In genomic region chr11:11403763-11404725, GRCh38 we compare ENCODE assay signal across 12 cellular contexts.
DNase-seq lines count a peak whose midpoint lies in the region; TF ChIP-seq lines count a peak whose summit lies in the region.
"Had no signal": no experiment of that assay in that cellular context is flagged by ENCODE, and none has a peak within 500 bp of the region (broad histone marks: within the 10 kb centered on the region; RNA-seq: fewer than 3 reads in every experiment).

No MANE protein-coding gene starts in this region.

- TF ChIP-seq CTCF in tibial artery (IDR thresholded peaks at IDR 0.05): no peak

- H3K27ac Mint-ChIP-seq in activated T-cell treated with anti-CD3 and anti-CD28 coated beads, Interleukin-2, amount 50 U/mL, for 24 hours: no peak overlapping the region
- H3K27ac Mint-ChIP-seq: activated naive CD8-positive, alpha-beta T cell treated with anti-CD3 and anti-CD28 coated beads for 36 hours; CD8-positive, alpha-beta T cell; endodermal cell had no signal

- H3K27me3 ChIP-seq in NT2/D1 (ENCODE audit: insufficient read depth, insufficient read length): no peaks in the 10 kb centered on the region
- no peaks in the 10 kb centered on the region for H3K27me3 ChIP-seq in tibial artery

- H3K27ac ChIP-seq in tibial artery: peak overlapping the region; percentile 82 to 83

- no peak overlapping the region for H3K9ac ChIP-seq in NT2/D1 (ENCODE audit: insufficient read length, low read depth)

- peaks cover 18% of the 10 kb centered on the region for H3K27me3 Mint-ChIP-seq in activated T-cell treated with anti-CD3 and anti-CD28 coated beads, Interleukin-2, amount 50 U/mL, for 24 hours

- DNase-seq in NT2/D1 (ENCODE audit: low read depth, low spot score) (peak; percentile 56), dedifferentiated amniotic fluid mesenchymal stem cell (ENCODE audit: extremely low spot score) (peak; percentile 63), iris pigment epithelial cell (ENCODE audit: low read depth) (peak; percentile 32), tibial artery (peak in 1 of 2 donors; percentile 55), SHP77 treated with DMSO at 0.1 percent for 48 hours (lab: John Stamatoyannopoulos, UW) (no peak)
- DNase-seq in activated T-cell treated with anti-CD3 and anti-CD28 coated beads, Interleukin-2, amount 50 U/mL, for 24 hours: no peak
- no peak for DNase-seq in effector CD4-positive, alpha-beta T cell
- DNase-seq: activated naive CD8-positive, alpha-beta T cell treated with anti-CD3 and anti-CD28 coated beads for 36 hours; CD8-positive, alpha-beta T cell; endodermal cell; NCI-H524 treated with DMSO at 0.1 percent for 48 hours; T-helper 9 cell had no signal

- H3K9me3 Mint-ChIP-seq in activated T-cell treated with anti-CD3 and anti-CD28 coated beads, Interleukin-2, amount 50 U/mL, for 24 hours: no peaks in the 10 kb centered on the region
- H3K9me3 Mint-ChIP-seq: activated naive CD8-positive, alpha-beta T cell treated with anti-CD3 and anti-CD28 coated beads for 36 hours; CD8-positive, alpha-beta T cell; endodermal cell had no signal

- no peak overlapping the region for H3K4me3 Mint-ChIP-seq in activated T-cell treated with anti-CD3 and anti-CD28 coated beads, Interleukin-2, amount 50 U/mL, for 24 hours
- H3K4me3 Mint-ChIP-seq: activated naive CD8-positive, alpha-beta T cell treated with anti-CD3 and anti-CD28 coated beads for 36 hours; CD8-positive, alpha-beta T cell; endodermal cell had no signal

- no peak overlapping the region for H3K4me3 ChIP-seq in NT2/D1 (ENCODE audit: insufficient read length, low read depth)
- H3K4me3 ChIP-seq in tibial artery: peak overlapping the region; percentile 6 to 18

- no peaks in the 10 kb centered on the region for H3K36me3 ChIP-seq in NT2/D1 (ENCODE audit: insufficient read depth, insufficient read length, low read length)
- H3K36me3 ChIP-seq in tibial artery: no peaks in the 10 kb centered on the region

- no peaks in the 10 kb centered on the region for H3K36me3 Mint-ChIP-seq in activated T-cell treated with anti-CD3 and anti-CD28 coated beads, Interleukin-2, amount 50 U/mL, for 24 hours (ENCODE audit: low read depth)
- H3K36me3 Mint-ChIP-seq: activated naive CD8-positive, alpha-beta T cell treated with anti-CD3 and anti-CD28 coated beads for 36 hours; CD8-positive, alpha-beta T cell had no signal

- H3K9me3 ChIP-seq in NT2/D1 (ENCODE audit: insufficient read depth, low read length): no peaks in the 10 kb centered on the region
- H3K9me3 ChIP-seq in tibial artery: no peaks in the 10 kb centered on the region

- no peaks in the 10 kb centered on the region for H3K4me1 Mint-ChIP-seq in activated T-cell treated with anti-CD3 and anti-CD28 coated beads, Interleukin-2, amount 50 U/mL, for 24 hours (ENCODE audit: low read depth)
- H3K4me1 Mint-ChIP-seq: activated naive CD8-positive, alpha-beta T cell treated with anti-CD3 and anti-CD28 coated beads for 36 hours had no signal

- H3K4me1 ChIP-seq in NT2/D1 (ENCODE audit: insufficient read depth, insufficient read length) (peaks cover 12% of the 10 kb centered on the region), tibial artery (peaks cover 0 to 78% (median 41%) of the 10 kb centered on the region in 4 donors)

- intact Hi-C loops in tibial artery (cut with DNase I; ENCODE audit: low total_unique reads): loop anchor here (10.0 kb wide), 1 partner anchor 239 kb away; no protein-coding TSS in a partner anchor

Comparison
In these comparisons a context has a peak if more than half of its experiments do, and no peak if none do; other contexts are left out.
1. DNase-seq: peak in NT2/D1 (single experiment), dedifferentiated amniotic fluid mesenchymal stem cell (single experiment) and iris pigment epithelial cell (single experiment); none in activated T-cell treated with anti-CD3 and anti-CD28 coated beads, Interleukin-2, amount 50 U/mL, for 24 hours (single experiment), effector CD4-positive, alpha-beta T cell (single experiment) and SHP77 treated with DMSO at 0.1 percent for 48 hours (single experiment).